ENCODE assay signal across 16 cellular contexts in genomic region chr17:40181205-40181604, GRCh38. TPM values are rescaled to one million over a fixed set of nuclear protein-coding genes. Genes with fewer than 3 reads are reported as not detected.
DNase-seq lines count a peak whose midpoint lies in the region; ATAC-seq, FAIRE-seq and TF ChIP-seq lines count a peak whose summit lies in the region.
"Had no signal": no experiment of that assay in that cellular context is flagged by ENCODE, and none has a peak within 500 bp of the region (broad histone marks: within the 10 kb centered on the region; RNA-seq: fewer than 3 reads in every experiment).

No MANE protein-coding gene starts in this region.

- no peaks in the 10 kb centered on the region for H3K9me2 ChIP-seq in PC-9 (ENCODE audit: insufficient read depth)

- POLR2A ChIA-PET in PC-9 (lab: Charles Lee; ENCODE audit: unreplicated experiment): no interaction called here

- no peak for ATAC-seq in mucosa of descending colon

- FAIRE-seq in small intestine (lab: Jason Lieb, UNC): no peak
- FAIRE-seq: H54 had no signal

- H3K79me2 ChIP-seq in PC-9 (ENCODE audit: low read depth): 0 out of 2 replicates have a peak, but pooled peaks cover 4% of the 10 kb centered on the region

- TF ChIP-seq EP300 in ovary (IDR thresholded peaks at IDR 0.05): no peak

- no TSS peak for BruUV-seq in PC-9 (replicated peaks; lab: Mats Ljungman, UMichigan)

- CTCF ChIA-PET in PC-9 (lab: Charles Lee): interaction anchor here (0.5 kb wide), 1 partner anchor 136 kb away, joined by 5 read pairs; no protein-coding TSS in a partner anchor

- DNase-seq in PC-9 (no peak), mucosa of descending colon (peak in 2 of 3 donors; percentile 37 to 51), small intestine (peak; percentile 43), ovary (no peak), retina (no peak)
- DNase-seq in activated naive CD4-positive, alpha-beta T cell (lab: John Stamatoyannopoulos, UW): no peak
- DNase-seq: Caco-2; CD4-positive, CD25-positive, alpha-beta regulatory T cell; KBM-7; NCI-H1048; NCI-H146; NCI-H2081 treated with DMSO at 0.1 percent for 48 hours; NCI-H524; SIG-M5 had no signal

- H3F3A ChIP-seq in PC-9 (ENCODE audit: insufficient read depth, low read depth): peaks cover 43% of the 10 kb centered on the region

- no peak overlapping the region for H3K27ac ChIP-seq in BLaER1
- H3K27ac ChIP-seq in PC-9: peak overlapping the region; percentile 71
- peak overlapping the region; percentile 66 to 91 for H3K27ac ChIP-seq in small intestine (ENCODE audit: low read depth in 1 of 2, low read length in 1 of 2)
- H3K27ac ChIP-seq in ovary: no peak overlapping the region

- no peaks in the 10 kb centered on the region for H3K9me3 ChIP-seq in BLaER1
- no peaks in the 10 kb centered on the region for H3K9me3 ChIP-seq in PC-9 (ENCODE audit: insufficient read depth, low read depth)
- H3K9me3 ChIP-seq in mucosa of descending colon: no peaks in the 10 kb centered on the region
- no peaks in the 10 kb centered on the region for H3K9me3 ChIP-seq in small intestine (ENCODE audit: control insufficient read depth, low read depth)
- H3K9me3 ChIP-seq in ovary: no peaks in the 10 kb centered on the region
- H3K9me3 ChIP-seq: Caco-2 had no signal

- intact Hi-C loops in PC-9 (cut with micrococcal nuclease; ENCODE audit: unreplicated experiment): no loop called here
- intact Hi-C loops in mucosa of descending colon (cut with DNase I, micrococcal nuclease): no loop called here
- intact Hi-C loops in ovary (cut with DNase I): loop anchor here in 1 of 4 donors (10.0 kb wide), 1 partner anchor 166 kb away; the partner anchor contains the start of gene CSF3

- TF ChIP-seq POLR2A in ovary (IDR thresholded peaks at IDR 0.05): no peak

- H3K4me1 ChIP-seq in BLaER1: peaks cover 44% of the 10 kb centered on the region
- H3K4me1 ChIP-seq in PC-9 (replicated peaks; ENCODE audit: insufficient read depth): peaks cover 58% of the 10 kb centered on the region
- H3K4me1 ChIP-seq in mucosa of descending colon (ENCODE audit: low read depth): peaks cover 35% of the 10 kb centered on the region
- H3K4me1 ChIP-seq in small intestine (ENCODE audit: control insufficient read depth in 2 of 2, insufficient read depth in 1 of 2, low read depth in 1 of 2, low read length in 1 of 2): peaks cover 6 to 8% of the 10 kb centered on the region in 2 donors
- H3K4me1 ChIP-seq in ovary (ENCODE audit: insufficient read depth): no peaks in the 10 kb centered on the region

- TF ChIP-seq CTCF in PC-9 (conservative IDR thresholded peaks at IDR 0.05): no peak
- TF ChIP-seq CTCF in mucosa of descending colon (IDR thresholded peaks at IDR 0.05): no peak
- no peak for TF ChIP-seq CTCF in ovary (IDR thresholded peaks at IDR 0.05)

- no peak overlapping the region for H3K9ac ChIP-seq in BLaER1

- H4K20me1 ChIP-seq in BLaER1 (peaks cover 15% of the 10 kb centered on the region; the same call in 1 of the 2 replicates), PC-9 (ENCODE audit: insufficient read depth) (no peaks in the 10 kb centered on the region)

- no peak overlapping the region for H2AFZ ChIP-seq in PC-9

- H3K27me3 ChIP-seq in BLaER1 (no peaks in the 10 kb centered on the region), PC-9 (ENCODE audit: insufficient read depth, low read depth) (no peaks in the 10 kb centered on the region), small intestine (ENCODE audit: control insufficient read depth in 2 of 2, insufficient read depth in 2 of 2, low read length in 2 of 2) (no peaks in the 10 kb centered on the region), ovary (no peaks in the 10 kb centered on the region)

- WGBS in small intestine, 3 donors: 19 to 64% (median 39%) methylated on average over 8 of the region's 8 CpGs
- 70 to 77% (median 74%) methylated on average over 8 of the region's 8 CpGs for WGBS in ovary, 3 donors

- H3K4me2 ChIP-seq in BLaER1 (peak overlapping the region; percentile 100; the same call in 1 of the 2 replicates), PC-9 (peak overlapping the region; percentile 60)

- H3K4me3 ChIP-seq in BLaER1: no peak overlapping the region
- peak overlapping the region; percentile 11; the same call in 1 of the 2 replicates for H3K4me3 ChIP-seq in PC-9
- no peak overlapping the region for H3K4me3 ChIP-seq in mucosa of descending colon
- H3K4me3 ChIP-seq in small intestine (ENCODE audit: low read depth in 1 of 2, low read length in 2 of 2): peak overlapping the region in 1 of 2 donors; percentile 21
- no peak overlapping the region for H3K4me3 ChIP-seq in ovary

- peaks cover 8% of the 10 kb centered on the region for H3K36me3 ChIP-seq in BLaER1
- H3K36me3 ChIP-seq in PC-9 (ENCODE audit: low read depth): no peaks in the 10 kb centered on the region
- H3K36me3 ChIP-seq in mucosa of descending colon (ENCODE audit: low read depth): no peaks in the 10 kb centered on the region
- no peaks in the 10 kb centered on the region for H3K36me3 ChIP-seq in small intestine (ENCODE audit: control insufficient read depth in 2 of 2, insufficient read depth in 2 of 2, low read length in 2 of 2)
- H3K36me3 ChIP-seq in ovary: no peaks in the 10 kb centered on the region

RNA-seq across cellular contexts. Expression of gene RAPGEFL1, which starts 3.9 kb away (rescaled TPM):
- total RNA-seq in PC-9 (2021) (14.0 and 14.9 TPM in 2 replicates), mucosa of descending colon (100 to 1,000 TPM in 2 of 3 donors, 10 to 100 TPM in 1; 76.8 to 177 (median 147) TPM), ovary (1 to 10 TPM; 3.6 to 9.1 (median 6.4) TPM)
- polyA plus RNA-seq in small intestine (100 to 1,000 TPM in 1 of 3 donors, 10 to 100 TPM in 2; 37.2 to 121 (median 78.6) TPM), ovary (1 to 10 TPM; 1.4 to 2.3 TPM)

RNA-seq across cellular contexts. Expression of gene WIPF2, which starts 37.9 kb away (rescaled TPM):
- total RNA-seq in PC-9 (2021) (23.4 and 37.2 TPM in 2 replicates), mucosa of descending colon (10 to 100 TPM; 41.4 to 56.2 (median 42.8) TPM), ovary (10 to 100 TPM in 6 of 7 donors, 1 to 10 TPM in 1; 6.1 to 23.0 (median 18.4) TPM)
- polyA plus RNA-seq in small intestine (10 to 100 TPM; 12.5 to 14.1 (median 13.9) TPM), ovary (10 to 100 TPM in 1 of 2 donors, 1 to 10 TPM in 1; 8.4 to 27.8 TPM)

RNA-seq across cellular contexts. Expression of gene CASC3, which starts 40.9 kb away (rescaled TPM):
- total RNA-seq in PC-9 (2021) (45.8 and 51.5 TPM in 2 replicates), mucosa of descending colon (100 to 1,000 TPM in 1 of 3 donors, 10 to 100 TPM in 2; 62.2 to 134 (median 63.0) TPM), ovary (100 to 1,000 TPM in 4 of 7 donors, 10 to 100 TPM in 3; 39.9 to 122 (median 106) TPM)
- polyA plus RNA-seq in small intestine (10 to 100 TPM; 24.2 to 36.9 (median 28.6) TPM), ovary (100 to 1,000 TPM in 1 of 2 donors, 10 to 100 TPM in 1; 53.1 to 113 TPM)

RNA-seq across cellular contexts. Expression of gene MSL1, which starts 59.4 kb away (rescaled TPM):
- total RNA-seq in PC-9 (2021) (56.8 and 61.8 TPM in 2 replicates), mucosa of descending colon (10 to 100 TPM; 83.7 to 100.0 (median 85.3) TPM), ovary (100 to 1,000 TPM in 1 of 7 donors, 10 to 100 TPM in 6; 59.6 to 110 (median 83.3) TPM)
- polyA plus RNA-seq in small intestine (10 to 100 TPM; 53.1 to 81.6 (median 57.0) TPM), ovary (100 to 1,000 TPM in 1 of 2 donors, 10 to 100 TPM in 1; 60.8 to 122 TPM)

Comparison
In these comparisons a context has a peak if more than half of its experiments do, and no peak if none do; other contexts are left out.
1. H3K27ac ChIP-seq: peak in PC-9 (single experiment) and small intestine (2 of 2); none in BLaER1 (single experiment) and ovary (0 of 2).
2. DNase-seq: peak in mucosa of descending colon (2 of 3) and small intestine (single experiment); none in PC-9 (0 of 2), ovary (0 of 5), retina (single experiment) and activated naive CD4-positive, alpha-beta T cell (0 of 4).